Comparison of ENCODE assay signal across 8 cellular contexts in genomic region chr15:100131321-100132224, GRCh38.
DNase-seq lines count a peak whose midpoint lies in the region; ATAC-seq and TF ChIP-seq lines count a peak whose summit lies in the region.

No MANE protein-coding gene starts in this region.

- H3K27ac Mint-ChIP-seq in natural killer cell treated with Interleukin-12 subunit alpha and Interleukin-12 subunit beta and Interleukin-15 and Interleukin-18, amount 100 ng/mL, for 72 hours: no peak overlapping the region

- DNase-seq in AML-193 (lab: John Stamatoyannopoulos, UW): peak; percentile 15 to 18
- peak; percentile 64 for DNase-seq in NAMALWA (ENCODE audit: low spot score)
- no peak for DNase-seq in colonic mucosa
- DNase-seq in natural killer cell treated with Interleukin-12 subunit alpha and Interleukin-12 subunit beta and Interleukin-15 and Interleukin-18, amount 100 ng/mL, for 72 hours (ENCODE audit: low spot score): no peak
- DNase-seq in SKM-1 treated with dmso at 0.1 percent for 144 hours (lab: John Stamatoyannopoulos, UW; ENCODE audit: unreplicated experiment): no peak
- no peak for DNase-seq in NCI-H2171 treated with DMSO at 0.1 percent for 48 hours (lab: John Stamatoyannopoulos, UW)

- no peaks in the 10 kb centered on the region for H3K27me3 ChIP-seq in colonic mucosa

- H3K9me3 ChIP-seq in colonic mucosa: no peaks in the 10 kb centered on the region

- peak overlapping the region in 1 of 2 donors; percentile 24 for H3K9ac ChIP-seq in colonic mucosa (ENCODE audit: low read depth in 2 of 2, low read length in 2 of 2)

- H3K9me3 Mint-ChIP-seq in natural killer cell treated with Interleukin-12 subunit alpha and Interleukin-12 subunit beta and Interleukin-15 and Interleukin-18, amount 100 ng/mL, for 72 hours: no peaks in the 10 kb centered on the region

- TF ChIP-seq CTCF in colonic mucosa (IDR thresholded peaks at IDR 0.05): peak; percentile 27

- no peak overlapping the region for H3K4me3 ChIP-seq in colonic mucosa

- no peaks in the 10 kb centered on the region for H3K36me3 Mint-ChIP-seq in natural killer cell treated with Interleukin-12 subunit alpha and Interleukin-12 subunit beta and Interleukin-15 and Interleukin-18, amount 100 ng/mL, for 72 hours

- H3K4me3 Mint-ChIP-seq in natural killer cell treated with Interleukin-12 subunit alpha and Interleukin-12 subunit beta and Interleukin-15 and Interleukin-18, amount 100 ng/mL, for 72 hours: no peak overlapping the region

- ATAC-seq in natural killer cell treated with Interleukin-12 subunit alpha and Interleukin-12 subunit beta and Interleukin-15 and Interleukin-18, amount 100 ng/mL, for 72 hours: peak; percentile 36 to 61
- ATAC-seq in HG03108 (IDR thresholded peaks at IDR 0.05; ENCODE audit: unreplicated experiment) (no peak), HG02884 (IDR thresholded peaks at IDR 0.05; ENCODE audit: unreplicated experiment) (no peak)

- H3K27me3 Mint-ChIP-seq in natural killer cell treated with Interleukin-12 subunit alpha and Interleukin-12 subunit beta and Interleukin-15 and Interleukin-18, amount 100 ng/mL, for 72 hours: peaks cover 10 to 11% of the 10 kb centered on the region in 2 donors

- H3K4me1 ChIP-seq in colonic mucosa: no peaks in the 10 kb centered on the region

- H3K36me3 ChIP-seq in colonic mucosa: no peaks in the 10 kb centered on the region

- intact Hi-C loops in colonic mucosa (cut with DNase I): no loop called here

- no peak overlapping the region for H3K27ac ChIP-seq in colonic mucosa

- peaks cover 0 to 2% of the 10 kb centered on the region in 2 donors for H3K4me1 Mint-ChIP-seq in natural killer cell treated with Interleukin-12 subunit alpha and Interleukin-12 subunit beta and Interleukin-15 and Interleukin-18, amount 100 ng/mL, for 72 hours (ENCODE audit: low read depth in 2 of 2)

Comparison
In these comparisons a context has a peak if more than half of its experiments do, and no peak if none do; other contexts are left out.
1. DNase-seq: peak in AML-193 (2 of 2) and NAMALWA (single experiment); none in colonic mucosa (single experiment), natural killer cell treated with Interleukin-12 subunit alpha and Interleukin-12 subunit beta and Interleukin-15 and Interleukin-18, amount 100 ng/mL, for 72 hours (single experiment), SKM-1 treated with dmso at 0.1 percent for 144 hours (single experiment) and NCI-H2171 treated with DMSO at 0.1 percent for 48 hours (single experiment).
2. ATAC-seq: peak in natural killer cell treated with Interleukin-12 subunit alpha and Interleukin-12 subunit beta and Interleukin-15 and Interleukin-18, amount 100 ng/mL, for 72 hours (2 of 2); none in HG03108 (single experiment) and HG02884 (single experiment).